ENCODE assay signal across 8 cellular contexts in the genomic region with DNA sequence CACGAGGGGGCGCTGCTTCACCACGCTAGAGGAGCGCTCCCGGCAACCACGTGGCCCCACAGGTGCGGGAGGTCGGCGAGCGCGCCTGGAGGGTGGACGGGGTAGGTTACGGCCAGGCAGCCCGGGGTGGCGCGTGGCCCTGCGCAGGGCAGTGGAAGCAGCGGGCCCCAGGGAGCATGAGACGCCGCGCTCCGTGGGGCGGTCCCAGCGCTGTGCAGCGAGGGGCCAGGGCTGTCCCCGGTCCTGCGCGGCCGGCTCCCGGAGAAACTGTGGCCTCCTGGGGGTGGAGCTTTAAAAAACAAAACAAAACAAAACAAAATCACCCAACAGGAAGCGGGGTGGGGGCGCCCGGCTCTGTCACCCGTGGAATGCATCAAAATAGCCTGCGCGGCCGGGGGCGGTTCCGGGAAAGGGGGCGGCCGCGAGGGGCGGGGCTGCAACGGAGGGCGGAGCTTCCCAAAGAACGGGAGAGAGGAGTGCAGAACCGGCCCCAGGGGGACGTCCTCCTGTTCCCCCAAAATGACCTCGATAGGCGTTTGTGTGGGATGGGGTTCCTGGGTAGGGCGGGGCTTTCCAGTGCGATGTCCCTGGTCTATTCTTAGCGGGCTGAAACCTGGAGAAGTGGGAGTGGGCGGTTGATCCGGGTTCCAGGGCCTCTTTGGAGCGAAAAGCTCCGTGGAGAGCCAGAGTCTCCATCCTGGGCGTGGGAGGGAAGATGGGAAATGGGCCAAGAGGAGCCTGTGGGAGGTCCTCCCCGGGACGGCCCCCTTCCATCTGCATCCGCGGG. TPM values are rescaled to one million over a fixed set of nuclear protein-coding genes. Genes with fewer than 3 reads are reported as not detected.
DNase-seq lines count a peak whose midpoint lies in the region.

No MANE protein-coding gene starts in this region.

- in situ Hi-C loops in SK-MEL-5 (cut with HindIII; ENCODE audit: low pct_unique_long_range_greater_than_20kb, low sequenced_read_pairs), result no loop called here

- DNase-seq in ELF-1 (ENCODE audit: low read depth, low spot score) (peak; percentile 93), H4 (ENCODE audit: low spot score) (peak; percentile 85), M059J (ENCODE audit: low read depth) (peak; percentile 79), SK-MEL-5 (ENCODE audit: low read depth, low spot score) (peak; percentile 75), globus pallidus (ENCODE audit: low spot score) (peak; percentile 72), occipital lobe (lab: John Stamatoyannopoulos, UW) (peak; percentile 82), superior temporal gyrus (ENCODE audit: extremely low spot score) (peak; percentile 90)
- DNase-seq in activated naive CD4-positive, alpha-beta T cell treated with anti-CD3 and anti-CD28 coated beads, Interleukin-2, amount 50 U/mL, for 16 hours, result peak; percentile 93

RNA-seq across cellular contexts. Expression of gene NUMBL, which starts 27.3 kb away (rescaled TPM):
- total RNA-seq in H4 (2014; rRNA removed; shearing (Covaris generic)), result 18.4 TPM in 2 replicates
- total RNA-seq in M059J (2014; rRNA removed; shearing (Covaris generic)), result 10.2 and 18.1 TPM in 2 replicates
- 6.3 and 7.5 TPM in 2 replicates for total RNA-seq in SK-MEL-5 (2014; rRNA removed; shearing (Covaris generic))
- 29.1 and 32.5 TPM in 2 replicates for polyA plus RNA-seq in SK-MEL-5 (2015; cell fraction: cytosol; rRNA removed)
- 30.0 and 36.5 TPM in 2 replicates for polyA plus RNA-seq in SK-MEL-5 (2015; cell fraction: nucleus; rRNA removed)
- total RNA-seq in occipital lobe, result 18.2 TPM

RNA-seq across cellular contexts. Expression of gene COQ8B, which starts 53.6 kb away (rescaled TPM):
- total RNA-seq in H4 (2014; rRNA removed; shearing (Covaris generic)), result 11.9 and 19.1 TPM in 2 replicates
- total RNA-seq in M059J (2014; rRNA removed; shearing (Covaris generic)), result 9.5 and 30.8 TPM in 2 replicates
- total RNA-seq in SK-MEL-5 (2014; rRNA removed; shearing (Covaris generic)), result 13.5 and 16.1 TPM in 2 replicates
- 28.2 and 50.5 TPM in 2 replicates for polyA plus RNA-seq in SK-MEL-5 (2015; cell fraction: cytosol; rRNA removed)
- polyA plus RNA-seq in SK-MEL-5 (2015; cell fraction: nucleus; rRNA removed), result 68.8 and 83.3 TPM in 2 replicates
- 28.2 TPM for total RNA-seq in occipital lobe

RNA-seq across cellular contexts. Expression of gene ITPKC, which starts 53.8 kb away (rescaled TPM):
- total RNA-seq in H4 (2014; rRNA removed; shearing (Covaris generic)), result 4.0 and 5.1 TPM in 2 replicates
- 6.3 and 7.2 TPM in 2 replicates for total RNA-seq in M059J (2014; rRNA removed; shearing (Covaris generic))
- 3.8 and 4.6 TPM in 2 replicates for total RNA-seq in SK-MEL-5 (2014; rRNA removed; shearing (Covaris generic))
- 10.7 and 12.0 TPM in 2 replicates for polyA plus RNA-seq in SK-MEL-5 (2015; cell fraction: cytosol; rRNA removed)
- 11.0 and 11.4 TPM in 2 replicates for polyA plus RNA-seq in SK-MEL-5 (2015; cell fraction: nucleus; rRNA removed)
- 10.0 TPM for total RNA-seq in occipital lobe

Comparison
In these comparisons a context has a peak if more than half of its experiments do, and no peak if none do; other contexts are left out.
1. Peak in every context shown above with its lines: DNase-seq.